23 cellular contexts compared by ENCODE assay signal in genomic region chr21:42031241-42031640, GRCh38. TPM values are rescaled to one million over a fixed set of nuclear protein-coding genes. Genes with fewer than 3 reads are reported as not detected.
"Had no signal": no experiment of that assay in that cellular context is flagged by ENCODE, and none has a peak within 500 bp of the region (broad histone marks: within the 10 kb centered on the region; RNA-seq: fewer than 3 reads in every experiment).

No MANE protein-coding gene starts in this region.

- DNase-seq: Karpas-422, KBM-7, MV-4-11, NCI-H1048, NCI-H1105, NCI-H1417 treated with DMSO at 0.1 percent for 48 hours, NCI-H146, NCI-H1694 treated with DMSO at 0.1 percent for 48 hours, NCI-H1930, NCI-H226, NCI-H446, NCI-H510A, NCI-H524 treated with DMSO at 0.1 percent for 48 hours, NCI-H774, PC-3, Right ventricle myocardium superior, SIG-M5, SW 1271, T-cell had no signal

- H3K27ac ChIP-seq: SJSA1, SK-N-MC had no signal

- H3K9me3 Mint-ChIP-seq: T-cell; T-helper 1 cell treated with Interleukin-12 subunit alpha and Interleukin-12 subunit beta and Interleukin-4 antibody, amounts not matched to agents 30 μg/mL and 1 μg/mL, for 36 hours had no signal

- H3K27me3 ChIP-seq: SJSA1 had no signal

- H3K36me3 ChIP-seq: SJSA1 had no signal

- ATAC-seq: Panc1, PC-3, T-cell had no signal

- H3K4me3 Mint-ChIP-seq: T-cell; T-helper 1 cell treated with Interleukin-12 subunit alpha and Interleukin-12 subunit beta and Interleukin-4 antibody, amounts not matched to agents 30 μg/mL and 1 μg/mL, for 36 hours had no signal

- H3K27me3 Mint-ChIP-seq: T-cell had no signal

- H3K36me3 Mint-ChIP-seq: T-cell had no signal

- H3K27ac Mint-ChIP-seq: T-cell; T-helper 1 cell treated with Interleukin-12 subunit alpha and Interleukin-12 subunit beta and Interleukin-4 antibody, amounts not matched to agents 30 μg/mL and 1 μg/mL, for 36 hours had no signal

- H3K9me3 ChIP-seq: SJSA1 had no signal

- H3K4me3 ChIP-seq: SJSA1, SK-N-MC had no signal

RNA-seq across cellular contexts. Expression of gene UMODL1, which starts 39.9 kb away (rescaled TPM):
- total RNA-seq: PC-3, SJSA1 had no signal
